ENCODE assay signal across 25 cellular contexts in genomic region chr20:8673116-8673515, GRCh38.
"Had no signal": no experiment of that assay in that cellular context is flagged by ENCODE, and none has a peak within 500 bp of the region (broad histone marks: within the 10 kb centered on the region; RNA-seq: fewer than 3 reads in every experiment).

No MANE protein-coding gene starts in this region.

- H3K4me2 ChIP-seq: neural progenitor cell had no signal

- DNase-seq: natural killer cell; occipital lobe; ovary; posterior cingulate gyrus; psoas muscle; right cardiac atrium; right lobe of liver; sigmoid colon; small intestine; stimulated activated CD4-positive, alpha-beta T cell treated with anti-CD3 and anti-CD28 coated beads, Interleukin-1b, Interleukin-23, amount 100 ng/mL, for 48 hours; stimulated activated CD4-positive, alpha-beta T cell treated with anti-CD3 and anti-CD28 coated beads, Interleukin-4, amount 100 ng/mL, for 1 hour; stimulated activated CD4-positive, alpha-beta T cell treated with anti-CD3 and anti-CD28 coated beads, Interleukin-4, amount 100 ng/mL, for 4 hours; stimulated activated CD8-positive, alpha-beta memory T cell treated with anti-CD3 and anti-CD28 coated beads, Interleukin-4, amount 100 ng/mL, for 48 hours; stimulated activated naive CD4-positive, alpha-beta T cell; stimulated activated naive CD8-positive, alpha-beta T cell treated with anti-CD3 and anti-CD28 coated beads, Interleukin-15, amount 100 ng/mL, for 72 hours; stimulated activated naive CD8-positive, alpha-beta T cell treated with anti-CD3 and anti-CD28 coated beads, Interleukin-15, Interleukin-2, amounts not matched to agents 100 U/mL and 50 U/mL, for 24 hours; testis; tibial artery; transverse colon; upper lobe of right lung; uterus had no signal

- H3K27ac ChIP-seq: neural progenitor cell, ovary, parathyroid adenoma, psoas muscle, right lobe of liver, sigmoid colon, suprapubic skin, testis, tibial artery, transverse colon, upper lobe of right lung, uterus had no signal

- H3K4me1 ChIP-seq: neural progenitor cell, right lobe of liver, suprapubic skin, testis, tibial artery, transverse colon, upper lobe of right lung, uterus had no signal

- H3K9me3 ChIP-seq: ovary, psoas muscle, right lobe of liver, sigmoid colon, suprapubic skin, testis, tibial artery, transverse colon, upper lobe of right lung, uterus had no signal

- FAIRE-seq: small intestine had no signal

- H3K4me3 ChIP-seq: neural progenitor cell, ovary, psoas muscle, right lobe of liver, sigmoid colon, suprapubic skin, testis, tibial artery, transverse colon, upper lobe of right lung, uterus had no signal

- ATAC-seq: natural killer cell; psoas muscle; right cardiac atrium; right lobe of liver; stimulated activated memory B cell treated with anti-CD40 and anti-IgM and Interleukin-4, amounts not matched to agents 10 μg/mL and 1 μg/mL and 100 μg/mL, for 72 hours; stimulated activated naive CD8-positive, alpha-beta T cell treated with anti-CD3 and anti-CD28 coated beads, Interleukin-15, amount 100 ng/mL, for 72 hours; stimulated activated naive CD8-positive, alpha-beta T cell treated with anti-CD3 and anti-CD28 coated beads, Interleukin-15, Interleukin-2, amounts not matched to agents 100 U/mL and 50 U/mL, for 24 hours; upper lobe of right lung had no signal

- H3K36me3 ChIP-seq: neural progenitor cell, ovary, right lobe of liver, suprapubic skin, tibial artery, transverse colon, upper lobe of right lung, uterus had no signal
